Comparison of ENCODE assay signal across 1 cellular context in genomic region chr16:48447940-48448536, GRCh38.
A peak's percentile ranks its signal among the peaks of the same experiment; 100 is the strongest.
TF ChIP-seq lines count a peak whose summit lies in the region.

No MANE protein-coding gene starts in this region.

TF ChIP-seq in HepG2, 621 proteins besides CTCF, POLR2A, EP300 and RAD21 (continued from another document and continues in another):
- TF ChIP-seq BCLAF1 (IDR thresholded peaks at IDR 0.05) (no peak), NFYC (CRISPR knock-in tag; IDR thresholded peaks at IDR 0.05) (no peak), NR2C2 (CRISPR knock-in tag; IDR thresholded peaks at IDR 0.05; ENCODE audit: borderline replicate concordance) (0 out of 2 replicates have a peak, but pooled peaks have one; percentile 28), ZFP1 (CRISPR knock-in tag; IDR thresholded peaks at IDR 0.05) (no peak), ZNF280B (CRISPR knock-in tag; IDR thresholded peaks at IDR 0.05; ENCODE audit: borderline replicate concordance) (no peak), MEF2D (CRISPR knock-in tag; IDR thresholded peaks at IDR 0.05) (peak; percentile 88), ZKSCAN5 (CRISPR knock-in tag; IDR thresholded peaks at IDR 0.05) (no peak), ZNF589 (CRISPR knock-in tag; conservative IDR thresholded peaks at IDR 0.05) (no peak), ZNF263 (CRISPR knock-in tag; IDR thresholded peaks at IDR 0.05) (no peak), ZNF773 (CRISPR knock-in tag; IDR thresholded peaks at IDR 0.05; ENCODE audit: borderline replicate concordance) (no peak), ZNF407 (CRISPR knock-in tag; IDR thresholded peaks at IDR 0.05; ENCODE audit: not compliant biosample characterization) (no peak), ZNF335 (CRISPR knock-in tag; IDR thresholded peaks at IDR 0.05) (0 out of 2 replicates have a peak, but pooled peaks have one; percentile 45), PAX8 (CRISPR knock-in tag; IDR thresholded peaks at IDR 0.05; ENCODE audit: borderline replicate concordance) (no peak), RFXAP (CRISPR knock-in tag; IDR thresholded peaks at IDR 0.05; ENCODE audit: borderline replicate concordance) (no peak), NCOA2 (CRISPR knock-in tag; IDR thresholded peaks at IDR 0.05) (0 out of 2 replicates have a peak, but pooled peaks have one; percentile 22), MIXL1 (CRISPR knock-in tag; IDR thresholded peaks at IDR 0.05) (no peak), EEA1 (CRISPR knock-in tag; IDR thresholded peaks at IDR 0.05; ENCODE audit: borderline replicate concordance) (no peak), ZNF678 (CRISPR knock-in tag; IDR thresholded peaks at IDR 0.05) (no peak), ATAD3A (CRISPR knock-in tag; IDR thresholded peaks at IDR 0.05) (no peak), NR0B2 (CRISPR knock-in tag; IDR thresholded peaks at IDR 0.05) (no peak), DNMT1 (CRISPR knock-in tag; IDR thresholded peaks at IDR 0.05) (no peak), ZNF580 (CRISPR knock-in tag; IDR thresholded peaks at IDR 0.05; ENCODE audit: borderline replicate concordance, low read depth) (no peak), ZBTB33 (CRISPR knock-in tag; IDR thresholded peaks at IDR 0.05) (no peak), MXD3 (CRISPR knock-in tag; IDR thresholded peaks at IDR 0.05) (no peak), ZNF501 (CRISPR knock-in tag; IDR thresholded peaks at IDR 0.05) (0 out of 2 replicates have a peak, but pooled peaks have one; percentile 28), GZF1 (CRISPR knock-in tag; IDR thresholded peaks at IDR 0.05) (no peak), ZBTB20 (CRISPR knock-in tag; IDR thresholded peaks at IDR 0.05; ENCODE audit: borderline replicate concordance, low read depth) (peak; percentile 96; the same call in 1 of the 2 replicates), ZNF547 (CRISPR knock-in tag; IDR thresholded peaks at IDR 0.05) (no peak), FOXK1 (CRISPR knock-in tag; IDR thresholded peaks at IDR 0.05; ENCODE audit: borderline replicate concordance, low read depth) (peak; percentile 48; the same call in 1 of the 2 replicates), JDP2 (CRISPR knock-in tag; IDR thresholded peaks at IDR 0.05; ENCODE audit: borderline replicate concordance) (no peak), POLR2AphosphoS5 (IDR thresholded peaks at IDR 0.05; ENCODE audit: low read depth, low read length) (no peak), RFXANK (CRISPR knock-in tag; IDR thresholded peaks at IDR 0.05) (no peak), ZNF451 (CRISPR knock-in tag; IDR thresholded peaks at IDR 0.05) (no peak; the same call in 1 of the 2 replicates), NFYB (CRISPR knock-in tag; IDR thresholded peaks at IDR 0.05) (no peak), ATF3 (CRISPR knock-in tag; IDR thresholded peaks at IDR 0.05) (no peak), GTF2F1 (IDR thresholded peaks at IDR 0.05; ENCODE audit: low read length) (no peak), ZNF577 (CRISPR knock-in tag; IDR thresholded peaks at IDR 0.05; ENCODE audit: borderline replicate concordance, low read depth) (no peak), HNF4A (CRISPR knock-in tag; IDR thresholded peaks at IDR 0.05) (peak; percentile 82), ZNF790 (CRISPR knock-in tag; IDR thresholded peaks at IDR 0.05; ENCODE audit: borderline replicate concordance) (no peak), ZNF460 (CRISPR knock-in tag; IDR thresholded peaks at IDR 0.05; ENCODE audit: borderline replicate concordance) (no peak), ZNF512B (CRISPR knock-in tag; IDR thresholded peaks at IDR 0.05; ENCODE audit: borderline replicate concordance) (no peak), HCFC1 (IDR thresholded peaks at IDR 0.05; ENCODE audit: low read depth, low read length) (no peak), KLF16 (CRISPR knock-in tag; IDR thresholded peaks at IDR 0.05) (0 out of 4 replicates have a peak, but pooled peaks of 1 of the 2 experiments have one; percentile 62), ZNF12 (CRISPR knock-in tag; IDR thresholded peaks at IDR 0.05) (no peak), ZBTB34 (CRISPR knock-in tag; IDR thresholded peaks at IDR 0.05) (no peak)
